Comparison of ENCODE assay signal across 1 cellular context in the genomic region with DNA sequence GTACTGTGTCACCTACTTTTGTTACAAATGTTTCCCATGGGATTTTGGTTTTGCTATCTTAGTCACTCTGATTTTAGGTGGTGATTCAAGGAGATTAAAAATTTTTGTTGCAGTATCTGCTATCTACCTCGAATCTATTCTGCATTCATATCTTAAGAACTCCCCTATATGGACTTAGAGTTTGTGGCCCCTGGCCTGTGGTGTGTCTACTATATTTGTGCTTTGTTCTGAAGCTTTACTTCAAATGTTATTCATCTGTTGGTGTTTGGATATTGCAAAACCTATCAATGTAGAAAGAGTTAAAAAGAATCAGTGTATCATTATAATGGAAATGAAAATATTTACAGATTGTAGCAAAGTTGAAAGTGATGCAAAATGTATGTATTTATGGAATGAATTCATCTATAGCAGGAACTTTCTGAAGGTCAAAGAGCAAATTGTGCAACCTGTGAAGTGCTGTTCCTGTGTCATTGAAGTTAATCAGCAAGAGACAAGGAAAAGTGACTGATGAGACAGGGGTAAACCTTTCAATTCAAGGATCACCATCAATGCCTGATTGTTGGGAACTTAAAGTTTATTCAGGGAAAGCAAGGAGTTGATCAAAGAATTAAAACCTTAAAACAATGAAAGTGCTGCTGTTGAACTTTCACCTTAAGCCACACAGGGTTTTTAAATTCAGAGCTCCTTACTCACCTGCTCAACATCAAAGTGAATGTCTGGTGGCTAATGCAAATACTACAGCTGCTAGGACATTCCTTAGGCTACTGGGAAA.
TF ChIP-seq lines count a peak whose summit lies in the region.

No MANE protein-coding gene starts in this region.

TF ChIP-seq in HepG2, 621 proteins besides CTCF, POLR2A, EP300 and RAD21 (continued from another document and continues in another):
- TF ChIP-seq, protein P1, sequence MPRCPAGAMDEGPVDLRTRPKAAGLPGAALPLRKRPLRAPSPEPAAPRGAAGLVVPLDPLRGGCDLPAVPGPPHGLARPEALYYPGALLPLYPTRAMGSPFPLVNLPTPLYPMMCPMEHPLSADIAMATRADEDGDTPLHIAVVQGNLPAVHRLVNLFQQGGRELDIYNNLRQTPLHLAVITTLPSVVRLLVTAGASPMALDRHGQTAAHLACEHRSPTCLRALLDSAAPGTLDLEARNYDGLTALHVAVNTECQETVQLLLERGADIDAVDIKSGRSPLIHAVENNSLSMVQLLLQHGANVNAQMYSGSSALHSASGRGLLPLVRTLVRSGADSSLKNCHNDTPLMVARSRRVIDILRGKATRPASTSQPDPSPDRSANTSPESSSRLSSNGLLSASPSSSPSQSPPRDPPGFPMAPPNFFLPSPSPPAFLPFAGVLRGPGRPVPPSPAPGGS (CRISPR knock-in tag; IDR thresholded peaks at IDR 0.05) = no peak
- no peak for TF ChIP-seq CREB1 (IDR thresholded peaks at IDR 0.05)
- no peak for TF ChIP-seq CREB1 (CRISPR knock-in tag; IDR thresholded peaks at IDR 0.05)
- TF ChIP-seq U2AF2 (IDR thresholded peaks at IDR 0.05; ENCODE audit: low read depth, low read length) = no peak
- TF ChIP-seq, protein P2, sequence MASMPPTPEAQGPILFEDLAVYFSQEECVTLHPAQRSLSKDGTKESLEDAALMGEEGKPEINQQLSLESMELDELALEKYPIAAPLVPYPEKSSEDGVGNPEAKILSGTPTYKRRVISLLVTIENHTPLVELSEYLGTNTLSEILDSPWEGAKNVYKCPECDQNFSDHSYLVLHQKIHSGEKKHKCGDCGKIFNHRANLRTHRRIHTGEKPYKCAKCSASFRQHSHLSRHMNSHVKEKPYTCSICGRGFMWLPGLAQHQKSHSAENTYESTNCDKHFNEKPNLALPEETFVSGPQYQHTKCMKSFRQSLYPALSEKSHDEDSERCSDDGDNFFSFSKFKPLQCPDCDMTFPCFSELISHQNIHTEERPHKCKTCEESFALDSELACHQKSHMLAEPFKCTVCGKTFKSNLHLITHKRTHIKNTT (CRISPR knock-in tag; IDR thresholded peaks at IDR 0.05) = no peak
- TF ChIP-seq ZNF264 (CRISPR knock-in tag; IDR thresholded peaks at IDR 0.05) = 0 out of 2 replicates have a peak, but pooled peaks have one; percentile 18
- no peak for TF ChIP-seq IKZF1 (IDR thresholded peaks at IDR 0.05)
- TF ChIP-seq ZNF598 (CRISPR knock-in tag; IDR thresholded peaks at IDR 0.05; ENCODE audit: borderline replicate concordance) = no peak
- TF ChIP-seq, protein P3, sequence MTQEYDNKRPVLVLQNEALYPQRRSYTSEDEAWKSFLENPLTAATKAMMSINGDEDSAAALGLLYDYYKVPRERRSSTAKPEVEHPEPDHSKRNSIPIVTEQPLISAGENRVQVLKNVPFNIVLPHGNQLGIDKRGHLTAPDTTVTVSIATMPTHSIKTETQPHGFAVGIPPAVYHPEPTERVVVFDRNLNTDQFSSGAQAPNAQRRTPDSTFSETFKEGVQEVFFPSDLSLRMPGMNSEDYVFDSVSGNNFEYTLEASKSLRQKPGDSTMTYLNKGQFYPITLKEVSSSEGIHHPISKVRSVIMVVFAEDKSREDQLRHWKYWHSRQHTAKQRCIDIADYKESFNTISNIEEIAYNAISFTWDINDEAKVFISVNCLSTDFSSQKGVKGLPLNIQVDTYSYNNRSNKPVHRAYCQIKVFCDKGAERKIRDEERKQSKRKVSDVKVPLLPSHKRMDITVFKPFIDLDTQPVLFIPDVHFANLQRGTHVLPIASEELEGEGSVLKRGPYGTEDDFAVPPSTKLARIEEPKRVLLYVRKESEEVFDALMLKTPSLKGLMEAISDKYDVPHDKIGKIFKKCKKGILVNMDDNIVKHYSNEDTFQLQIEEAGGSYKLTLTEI (CRISPR knock-in tag; conservative IDR thresholded peaks at IDR 0.05) = no peak
- TF ChIP-seq CREM (IDR thresholded peaks at IDR 0.05) = peak; percentile 87
- no peak for TF ChIP-seq CREM (CRISPR knock-in tag; IDR thresholded peaks at IDR 0.05)
- no peak for TF ChIP-seq CAMTA2 (CRISPR knock-in tag; IDR thresholded peaks at IDR 0.05; ENCODE audit: borderline replicate concordance)
- no peak for TF ChIP-seq ZNF337 (CRISPR knock-in tag; IDR thresholded peaks at IDR 0.05; ENCODE audit: borderline replicate concordance, low read depth)
- peak; percentile 96 for TF ChIP-seq NCOR1 (IDR thresholded peaks at IDR 0.05; ENCODE audit: borderline replicate concordance, low read length)
- peak; percentile 65; the same call in 1 of the 2 replicates for TF ChIP-seq RCOR2 (CRISPR knock-in tag; IDR thresholded peaks at IDR 0.05)
- TF ChIP-seq ZNF724P (CRISPR knock-in tag; IDR thresholded peaks at IDR 0.05; ENCODE audit: borderline replicate concordance) = no peak
- TF ChIP-seq NCOA1 (CRISPR knock-in tag; IDR thresholded peaks at IDR 0.05) = no peak
- peak; percentile 18; the same call in 1 of the 2 replicates for TF ChIP-seq SP5 (CRISPR knock-in tag; IDR thresholded peaks at IDR 0.05; ENCODE audit: borderline replicate concordance, low read depth)
- TF ChIP-seq, protein P4, sequence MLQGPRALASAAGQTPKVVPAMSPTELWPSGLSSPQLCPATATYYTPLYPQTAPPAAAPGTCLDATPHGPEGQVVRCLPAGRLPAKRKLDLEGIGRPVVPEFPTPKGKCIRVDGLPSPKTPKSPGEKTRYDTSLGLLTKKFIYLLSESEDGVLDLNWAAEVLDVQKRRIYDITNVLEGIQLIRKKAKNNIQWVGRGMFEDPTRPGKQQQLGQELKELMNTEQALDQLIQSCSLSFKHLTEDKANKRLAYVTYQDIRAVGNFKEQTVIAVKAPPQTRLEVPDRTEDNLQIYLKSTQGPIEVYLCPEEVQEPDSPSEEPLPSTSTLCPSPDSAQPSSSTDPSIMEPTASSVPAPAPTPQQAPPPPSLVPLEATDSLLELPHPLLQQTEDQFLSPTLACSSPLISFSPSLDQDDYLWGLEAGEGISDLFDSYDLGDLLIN (CRISPR knock-in tag; IDR thresholded peaks at IDR 0.05; ENCODE audit: borderline replicate concordance) = no peak
- no peak for TF ChIP-seq ATF7 (IDR thresholded peaks at IDR 0.05)
- no peak for TF ChIP-seq ATF7 (CRISPR knock-in tag; IDR thresholded peaks at IDR 0.05)
- no peak for TF ChIP-seq ZNF746 (CRISPR knock-in tag; IDR thresholded peaks at IDR 0.05)
- no peak for TF ChIP-seq ZC3H13 (CRISPR knock-in tag; IDR thresholded peaks at IDR 0.05)
- no peak for TF ChIP-seq TP53 (CRISPR knock-in tag; conservative IDR thresholded peaks at IDR 0.05)
- TF ChIP-seq ZFP36L2 (CRISPR knock-in tag; IDR thresholded peaks at IDR 0.05) = no peak
- TF ChIP-seq, protein P5, sequence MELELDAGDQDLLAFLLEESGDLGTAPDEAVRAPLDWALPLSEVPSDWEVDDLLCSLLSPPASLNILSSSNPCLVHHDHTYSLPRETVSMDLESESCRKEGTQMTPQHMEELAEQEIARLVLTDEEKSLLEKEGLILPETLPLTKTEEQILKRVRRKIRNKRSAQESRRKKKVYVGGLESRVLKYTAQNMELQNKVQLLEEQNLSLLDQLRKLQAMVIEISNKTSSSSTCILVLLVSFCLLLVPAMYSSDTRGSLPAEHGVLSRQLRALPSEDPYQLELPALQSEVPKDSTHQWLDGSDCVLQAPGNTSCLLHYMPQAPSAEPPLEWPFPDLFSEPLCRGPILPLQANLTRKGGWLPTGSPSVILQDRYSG (CRISPR knock-in tag; IDR thresholded peaks at IDR 0.05) = no peak
- TF ChIP-seq, protein P6, sequence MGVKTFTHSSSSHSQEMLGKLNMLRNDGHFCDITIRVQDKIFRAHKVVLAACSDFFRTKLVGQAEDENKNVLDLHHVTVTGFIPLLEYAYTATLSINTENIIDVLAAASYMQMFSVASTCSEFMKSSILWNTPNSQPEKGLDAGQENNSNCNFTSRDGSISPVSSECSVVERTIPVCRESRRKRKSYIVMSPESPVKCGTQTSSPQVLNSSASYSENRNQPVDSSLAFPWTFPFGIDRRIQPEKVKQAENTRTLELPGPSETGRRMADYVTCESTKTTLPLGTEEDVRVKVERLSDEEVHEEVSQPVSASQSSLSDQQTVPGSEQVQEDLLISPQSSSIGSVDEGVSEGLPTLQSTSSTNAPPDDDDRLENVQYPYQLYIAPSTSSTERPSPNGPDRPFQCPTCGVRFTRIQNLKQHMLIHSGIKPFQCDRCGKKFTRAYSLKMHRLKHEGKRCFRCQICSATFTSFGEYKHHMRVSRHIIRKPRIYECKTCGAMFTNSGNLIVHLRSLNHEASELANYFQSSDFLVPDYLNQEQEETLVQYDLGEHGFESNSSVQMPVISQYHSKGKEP (CRISPR knock-in tag; IDR thresholded peaks at IDR 0.05) = no peak
- TF ChIP-seq, protein P7, sequence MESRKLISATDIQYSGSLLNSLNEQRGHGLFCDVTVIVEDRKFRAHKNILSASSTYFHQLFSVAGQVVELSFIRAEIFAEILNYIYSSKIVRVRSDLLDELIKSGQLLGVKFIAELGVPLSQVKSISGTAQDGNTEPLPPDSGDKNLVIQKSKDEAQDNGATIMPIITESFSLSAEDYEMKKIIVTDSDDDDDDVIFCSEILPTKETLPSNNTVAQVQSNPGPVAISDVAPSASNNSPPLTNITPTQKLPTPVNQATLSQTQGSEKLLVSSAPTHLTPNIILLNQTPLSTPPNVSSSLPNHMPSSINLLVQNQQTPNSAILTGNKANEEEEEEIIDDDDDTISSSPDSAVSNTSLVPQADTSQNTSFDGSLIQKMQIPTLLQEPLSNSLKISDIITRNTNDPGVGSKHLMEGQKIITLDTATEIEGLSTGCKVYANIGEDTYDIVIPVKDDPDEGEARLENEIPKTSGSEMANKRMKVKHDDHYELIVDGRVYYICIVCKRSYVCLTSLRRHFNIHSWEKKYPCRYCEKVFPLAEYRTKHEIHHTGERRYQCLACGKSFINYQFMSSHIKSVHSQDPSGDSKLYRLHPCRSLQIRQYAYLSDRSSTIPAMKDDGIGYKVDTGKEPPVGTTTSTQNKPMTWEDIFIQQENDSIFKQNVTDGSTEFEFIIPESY (CRISPR knock-in tag; IDR thresholded peaks at IDR 0.05) = no peak
- no peak for TF ChIP-seq NFRKB (IDR thresholded peaks at IDR 0.05)
- TF ChIP-seq ZNF781 (CRISPR knock-in tag; IDR thresholded peaks at IDR 0.05; ENCODE audit: borderline replicate concordance, not compliant biosample characterization) = no peak
- TF ChIP-seq, protein P8, sequence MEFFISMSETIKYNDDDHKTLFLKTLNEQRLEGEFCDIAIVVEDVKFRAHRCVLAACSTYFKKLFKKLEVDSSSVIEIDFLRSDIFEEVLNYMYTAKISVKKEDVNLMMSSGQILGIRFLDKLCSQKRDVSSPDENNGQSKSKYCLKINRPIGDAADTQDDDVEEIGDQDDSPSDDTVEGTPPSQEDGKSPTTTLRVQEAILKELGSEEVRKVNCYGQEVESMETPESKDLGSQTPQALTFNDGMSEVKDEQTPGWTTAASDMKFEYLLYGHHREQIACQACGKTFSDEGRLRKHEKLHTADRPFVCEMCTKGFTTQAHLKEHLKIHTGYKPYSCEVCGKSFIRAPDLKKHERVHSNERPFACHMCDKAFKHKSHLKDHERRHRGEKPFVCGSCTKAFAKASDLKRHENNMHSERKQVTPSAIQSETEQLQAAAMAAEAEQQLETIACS (CRISPR knock-in tag; IDR thresholded peaks at IDR 0.05) = no peak
- TF ChIP-seq, protein P9, sequence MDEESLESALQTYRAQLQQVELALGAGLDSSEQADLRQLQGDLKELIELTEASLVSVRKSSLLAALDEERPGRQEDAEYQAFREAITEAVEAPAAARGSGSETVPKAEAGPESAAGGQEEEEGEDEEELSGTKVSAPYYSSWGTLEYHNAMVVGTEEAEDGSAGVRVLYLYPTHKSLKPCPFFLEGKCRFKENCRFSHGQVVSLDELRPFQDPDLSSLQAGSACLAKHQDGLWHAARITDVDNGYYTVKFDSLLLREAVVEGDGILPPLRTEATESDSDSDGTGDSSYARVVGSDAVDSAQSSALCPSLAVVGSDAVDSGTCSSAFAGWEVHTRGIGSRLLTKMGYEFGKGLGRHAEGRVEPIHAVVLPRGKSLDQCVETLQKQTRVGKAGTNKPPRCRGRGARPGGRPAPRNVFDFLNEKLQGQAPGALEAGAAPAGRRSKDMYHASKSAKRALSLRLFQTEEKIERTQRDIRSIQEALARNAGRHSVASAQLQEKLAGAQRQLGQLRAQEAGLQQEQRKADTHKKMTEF (CRISPR knock-in tag; IDR thresholded peaks at IDR 0.05) = peak; percentile 65
- TF ChIP-seq ZNF652 (CRISPR knock-in tag; IDR thresholded peaks at IDR 0.05; ENCODE audit: borderline replicate concordance, low read depth) = peak; percentile 87
- TF ChIP-seq, protein P10, sequence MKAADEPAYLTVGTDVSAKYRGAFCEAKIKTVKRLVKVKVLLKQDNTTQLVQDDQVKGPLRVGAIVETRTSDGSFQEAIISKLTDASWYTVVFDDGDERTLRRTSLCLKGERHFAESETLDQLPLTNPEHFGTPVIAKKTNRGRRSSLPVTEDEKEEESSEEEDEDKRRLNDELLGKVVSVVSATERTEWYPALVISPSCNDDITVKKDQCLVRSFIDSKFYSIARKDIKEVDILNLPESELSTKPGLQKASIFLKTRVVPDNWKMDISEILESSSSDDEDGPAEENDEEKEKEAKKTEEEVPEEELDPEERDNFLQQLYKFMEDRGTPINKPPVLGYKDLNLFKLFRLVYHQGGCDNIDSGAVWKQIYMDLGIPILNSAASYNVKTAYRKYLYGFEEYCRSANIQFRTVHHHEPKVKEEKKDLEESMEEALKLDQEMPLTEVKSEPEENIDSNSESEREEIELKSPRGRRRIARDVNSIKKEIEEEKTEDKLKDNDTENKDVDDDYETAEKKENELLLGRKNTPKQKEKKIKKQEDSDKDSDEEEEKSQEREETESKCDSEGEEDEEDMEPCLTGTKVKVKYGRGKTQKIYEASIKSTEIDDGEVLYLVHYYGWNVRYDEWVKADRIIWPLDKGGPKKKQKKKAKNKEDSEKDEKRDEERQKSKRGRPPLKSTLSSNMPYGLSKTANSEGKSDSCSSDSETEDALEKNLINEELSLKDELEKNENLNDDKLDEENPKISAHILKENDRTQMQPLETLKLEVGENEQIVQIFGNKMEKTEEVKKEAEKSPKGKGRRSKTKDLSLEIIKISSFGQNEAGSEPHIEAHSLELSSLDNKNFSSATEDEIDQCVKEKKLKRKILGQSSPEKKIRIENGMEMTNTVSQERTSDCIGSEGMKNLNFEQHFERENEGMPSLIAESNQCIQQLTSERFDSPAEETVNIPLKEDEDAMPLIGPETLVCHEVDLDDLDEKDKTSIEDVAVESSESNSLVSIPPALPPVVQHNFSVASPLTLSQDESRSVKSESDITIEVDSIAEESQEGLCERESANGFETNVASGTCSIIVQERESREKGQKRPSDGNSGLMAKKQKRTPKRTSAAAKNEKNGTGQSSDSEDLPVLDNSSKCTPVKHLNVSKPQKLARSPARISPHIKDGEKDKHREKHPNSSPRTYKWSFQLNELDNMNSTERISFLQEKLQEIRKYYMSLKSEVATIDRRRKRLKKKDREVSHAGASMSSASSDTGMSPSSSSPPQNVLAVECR (CRISPR knock-in tag; IDR thresholded peaks at IDR 0.05; ENCODE audit: borderline replicate concordance) = no peak; the same call in 1 of the 2 replicates
- no peak for TF ChIP-seq KAT8 (CRISPR knock-in tag; IDR thresholded peaks at IDR 0.05)
- TF ChIP-seq ZNF12 (CRISPR knock-in tag; IDR thresholded peaks at IDR 0.05) = 0 out of 2 replicates have a peak, but pooled peaks have one; percentile 51
- TF ChIP-seq, protein P11, sequence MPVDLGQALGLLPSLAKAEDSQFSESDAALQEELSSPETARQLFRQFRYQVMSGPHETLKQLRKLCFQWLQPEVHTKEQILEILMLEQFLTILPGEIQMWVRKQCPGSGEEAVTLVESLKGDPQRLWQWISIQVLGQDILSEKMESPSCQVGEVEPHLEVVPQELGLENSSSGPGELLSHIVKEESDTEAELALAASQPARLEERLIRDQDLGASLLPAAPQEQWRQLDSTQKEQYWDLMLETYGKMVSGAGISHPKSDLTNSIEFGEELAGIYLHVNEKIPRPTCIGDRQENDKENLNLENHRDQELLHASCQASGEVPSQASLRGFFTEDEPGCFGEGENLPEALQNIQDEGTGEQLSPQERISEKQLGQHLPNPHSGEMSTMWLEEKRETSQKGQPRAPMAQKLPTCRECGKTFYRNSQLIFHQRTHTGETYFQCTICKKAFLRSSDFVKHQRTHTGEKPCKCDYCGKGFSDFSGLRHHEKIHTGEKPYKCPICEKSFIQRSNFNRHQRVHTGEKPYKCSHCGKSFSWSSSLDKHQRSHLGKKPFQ (CRISPR knock-in tag; IDR thresholded peaks at IDR 0.05; ENCODE audit: insufficient replicate concordance) = no peak
- no peak for TF ChIP-seq IRX3 (CRISPR knock-in tag; IDR thresholded peaks at IDR 0.05; ENCODE audit: borderline replicate concordance, low read depth)
- no peak for TF ChIP-seq ZNF879 (CRISPR knock-in tag; IDR thresholded peaks at IDR 0.05)
- TF ChIP-seq CHCHD3 (CRISPR knock-in tag; IDR thresholded peaks at IDR 0.05) = no peak
